ENCODE assay signal across 8 cellular contexts in genomic region chr2:19356545-19357382, GRCh38. TPM values are rescaled to one million over a fixed set of nuclear protein-coding genes. Genes with fewer than 3 reads are reported as not detected.
DNase-seq lines count a peak whose midpoint lies in the region; ATAC-seq, FAIRE-seq and TF ChIP-seq lines count a peak whose summit lies in the region.

No MANE protein-coding gene starts in this region.

- intact Hi-C loops in right cardiac atrium (cut with DNase I), result loop anchor here in 2 of 4 donors (10.0 kb wide), 2 partner anchors 362 to 372 kb away; no protein-coding TSS in a partner anchor

- peak overlapping the region; percentile 98 for H3K4me2 ChIP-seq in skeletal muscle satellite cell (ENCODE audit: low read length)

- peaks cover 24% of the 10 kb centered on the region for H3K36me3 ChIP-seq in skeletal muscle satellite cell (ENCODE audit: insufficient read depth, low read length)

- peak overlapping the region; percentile 54 for H3K4me3 ChIP-seq in right cardiac atrium (ENCODE audit: low read length)
- H3K4me3 ChIP-seq in skeletal muscle satellite cell (ENCODE audit: low read length), result peak overlapping the region; percentile 87

- no peak for FAIRE-seq in RCC 7860 (lab: Jason Lieb, UNC)

- H3K4me1 ChIP-seq in right cardiac atrium (ENCODE audit: control insufficient read depth, insufficient read depth, low read length) (peaks cover 6% of the 10 kb centered on the region), skeletal muscle satellite cell (ENCODE audit: control insufficient read depth, insufficient read depth, low read length) (peaks cover 22% of the 10 kb centered on the region)

- peak; percentile 23 for DNase-seq in GM13976 (ENCODE audit: low spot score)
- peak; percentile 30 to 33 for DNase-seq in activated T-cell treated with anti-CD3 and anti-CD28 coated beads, Interleukin-2, amount 50 U/mL, for 48 hours
- peak in 1 of 3 donors; percentile 49 for DNase-seq in right cardiac atrium
- no peak for DNase-seq in GM19240 (ENCODE audit: insufficient read length, low spot score)
- no peak for DNase-seq in SK-N-DZ (ENCODE audit: low spot score)
- DNase-seq in RCC 7860 (ENCODE audit: low spot score), result no peak

- H3K27me3 ChIP-seq in right cardiac atrium (ENCODE audit: control insufficient read depth, insufficient read depth) (no peaks in the 10 kb centered on the region), skeletal muscle satellite cell (ENCODE audit: control insufficient read depth, insufficient read depth, low read length) (no peaks in the 10 kb centered on the region)

- peak overlapping the region; percentile 50 for H3K27ac ChIP-seq in right cardiac atrium (ENCODE audit: low read length)

- no peaks in the 10 kb centered on the region for H3K9me3 ChIP-seq in right cardiac atrium (ENCODE audit: control insufficient read depth, low read length)
- H3K9me3 ChIP-seq in skeletal muscle satellite cell (replicated peaks; ENCODE audit: low read length), result no peaks in the 10 kb centered on the region

- TF ChIP-seq CTCF in GM13976 (IDR thresholded peaks at IDR 0.05; ENCODE audit: borderline replicate concordance, control extremely low read depth, extremely low read depth, insufficient read depth, missing control alignments), result no peak

- in situ Hi-C loops in GM13976 (cut with MboI; ENCODE audit: low sequenced_read_pairs, unreplicated experiment), result loop anchor here (10.0 to 25.0 kb wide), 3 partner anchors 508 to 844 kb away; no protein-coding TSS in a partner anchor

- H3K9ac ChIP-seq in skeletal muscle satellite cell (ENCODE audit: low read depth, low read length), result peak overlapping the region; percentile 87

- no peak for ATAC-seq in right cardiac atrium
- ATAC-seq in HG03442 (IDR thresholded peaks at IDR 0.05; ENCODE audit: unreplicated experiment), result no peak

- 14% methylated on average over 54 of the region's 54 CpGs for WGBS in right cardiac atrium

RNA-seq across cellular contexts. Expression of gene OSR1, which starts 1.7 kb away (rescaled TPM):
- 10 to 100 TPM in 1 of 4 donors, 1 to 10 TPM in 3; 5.7 to 26.5 (median 8.7) TPM for total RNA-seq in right cardiac atrium
- polyA plus RNA-seq in right cardiac atrium, result 9.6 TPM
- total RNA-seq in skeletal muscle satellite cell (2012; rRNA removed), result 7.9 and 24.7 TPM in 2 replicates
- polyA plus RNA-seq in SK-N-DZ (2014; cell fraction: cytosol; rRNA removed), result not detected in 2 replicates
- polyA plus RNA-seq in SK-N-DZ (2014; cell fraction: nucleus; rRNA removed), result not detected in 2 replicates

Comparison
In these comparisons a context has a peak if more than half of its experiments do, and no peak if none do; other contexts are left out.
1. DNase-seq: peak in GM13976 (single experiment) and activated T-cell treated with anti-CD3 and anti-CD28 coated beads, Interleukin-2, amount 50 U/mL, for 48 hours (2 of 2); none in GM19240 (single experiment), SK-N-DZ (single experiment) and RCC 7860 (single experiment).